In genomic region chr15:70033529-70034140, GRCh38 we compare ENCODE assay signal across 12 cellular contexts.
DNase-seq lines count a peak whose midpoint lies in the region; ATAC-seq and TF ChIP-seq lines count a peak whose summit lies in the region.
"Had no signal": no experiment of that assay in that cellular context is flagged by ENCODE, and none has a peak within 500 bp of the region (broad histone marks: within the 10 kb centered on the region; RNA-seq: fewer than 3 reads in every experiment).

No MANE protein-coding gene starts in this region.

- peaks cover 0 to 4% (median 0%) of the 10 kb centered on the region in 7 donors for H3K4me1 Mint-ChIP-seq in naive thymus-derived CD4-positive, alpha-beta T cell
- H3K4me1 Mint-ChIP-seq: activated CD4-positive, alpha-beta T cell treated with anti-CD3 and anti-CD28 coated beads for 36 hours had no signal

- intact Hi-C loops in left ventricle myocardium inferior (cut with micrococcal nuclease), result no loop called here
- intact Hi-C loops in Right ventricle myocardium inferior (cut with DNase I), result no loop called here
- intact Hi-C loops in naive thymus-derived CD4-positive, alpha-beta T cell (cut with micrococcal nuclease), result no loop called here

- H3K9me3 Mint-ChIP-seq in naive thymus-derived CD4-positive, alpha-beta T cell, result no peaks in the 10 kb centered on the region

- peaks cover 0 to 13% (median 0%) of the 10 kb centered on the region in 5 donors for H3K27me3 Mint-ChIP-seq in naive thymus-derived CD4-positive, alpha-beta T cell
- H3K27me3 Mint-ChIP-seq: activated CD4-positive, alpha-beta T cell treated with anti-CD3 and anti-CD28 coated beads for 36 hours had no signal

- peaks cover 8% of the 10 kb centered on the region for H3K4me1 ChIP-seq in left ventricle myocardium inferior
- no peaks in the 10 kb centered on the region for H3K4me1 ChIP-seq in naive thymus-derived CD4-positive, alpha-beta T cell (ENCODE audit: control insufficient read depth in 2 of 2, insufficient read depth in 2 of 2, low read length in 2 of 2)

- H3K27ac Mint-ChIP-seq in naive thymus-derived CD4-positive, alpha-beta T cell, result no peak overlapping the region
- H3K27ac Mint-ChIP-seq: activated CD4-positive, alpha-beta T cell treated with anti-CD3 and anti-CD28 coated beads for 36 hours had no signal

- peaks cover 0 to 5% (median 0%) of the 10 kb centered on the region in 5 donors for H3K36me3 Mint-ChIP-seq in naive thymus-derived CD4-positive, alpha-beta T cell

- H3K36me3 ChIP-seq in left ventricle myocardium inferior, result no peaks in the 10 kb centered on the region
- H3K36me3 ChIP-seq in naive thymus-derived CD4-positive, alpha-beta T cell (ENCODE audit: control insufficient read depth in 2 of 3, insufficient read depth in 3 of 3, low read length in 3 of 3), result no peaks in the 10 kb centered on the region
- H3K36me3 ChIP-seq: BLaER1 treated with 17β-estradiol and CSF1 and Interleukin-3, amounts not matched to agents 10 nM and 100 nM had no signal

- TF ChIP-seq CTCF in left ventricle myocardium inferior (IDR thresholded peaks at IDR 0.05; ENCODE audit: borderline replicate concordance), result no peak
- TF ChIP-seq CTCF in RWPE1 (conservative IDR thresholded peaks at IDR 0.05; ENCODE audit: low read depth), result no peak
- no peak for TF ChIP-seq CTCF in GM20000 (IDR thresholded peaks at IDR 0.05; ENCODE audit: extremely low read depth, missing control alignments)

- CTCF ChIA-PET in RWPE1 (lab: Yijun Ruan, JAX), result interaction anchor here (0.6 kb wide), 1 partner anchor 400 kb away, joined by 4 read pairs; no protein-coding TSS in a partner anchor
- CTCF ChIA-PET in naive thymus-derived CD4-positive, alpha-beta T cell (lab: Charles Lee), result no interaction called here

- no peaks in the 10 kb centered on the region for H3K9me3 ChIP-seq in left ventricle myocardium inferior (replicated peaks)
- no peaks in the 10 kb centered on the region for H3K9me3 ChIP-seq in naive thymus-derived CD4-positive, alpha-beta T cell (ENCODE audit: control insufficient read depth in 2 of 3, low read length in 3 of 3)
- H3K9me3 ChIP-seq: BLaER1 treated with 17β-estradiol and CSF1 and Interleukin-3, amounts not matched to agents 10 nM and 100 nM had no signal

- POLR2A ChIA-PET in RWPE1 (lab: Yijun Ruan, JAX; ENCODE audit: low non-redundant PET), result no interaction called here
- POLR2A ChIA-PET in naive thymus-derived CD4-positive, alpha-beta T cell (lab: Charles Lee), result no interaction called here

- H3K27ac ChIP-seq in left ventricle myocardium inferior (replicated peaks), result no peak overlapping the region
- no peak overlapping the region for H3K27ac ChIP-seq in RWPE1
- H3K27ac ChIP-seq in naive thymus-derived CD4-positive, alpha-beta T cell (ENCODE audit: low read depth, low read length), result no peak overlapping the region
- H3K27ac ChIP-seq: BLaER1 treated with 17β-estradiol and CSF1 and Interleukin-3, amounts not matched to agents 10 nM and 100 nM had no signal

- DNase-seq in left ventricle myocardium inferior (no peak), Right ventricle myocardium inferior (ENCODE audit: missing footprints) (no peak), RWPE1 (ENCODE audit: low spot score) (peak; percentile 51), iris pigment epithelial cell (ENCODE audit: low read depth) (peak; percentile 31), NCI-H2107 (lab: John Stamatoyannopoulos, UW) (no peak), GM20000 (ENCODE audit: low spot score) (no peak)
- DNase-seq in naive thymus-derived CD4-positive, alpha-beta T cell, result no peak
- DNase-seq: activated CD4-positive, alpha-beta T cell treated with anti-CD3 and anti-CD28 coated beads for 36 hours; islet precursor cell; NCI-H226 had no signal

- H3K4me3 Mint-ChIP-seq in naive thymus-derived CD4-positive, alpha-beta T cell, result no peak overlapping the region
- H3K4me3 Mint-ChIP-seq: activated CD4-positive, alpha-beta T cell treated with anti-CD3 and anti-CD28 coated beads for 36 hours had no signal

- no peak for ATAC-seq in Right ventricle myocardium inferior
- ATAC-seq in GM21381 (IDR thresholded peaks at IDR 0.05; ENCODE audit: unreplicated experiment), result no peak
- no peak for ATAC-seq in naive thymus-derived CD4-positive, alpha-beta T cell
- ATAC-seq: activated CD4-positive, alpha-beta T cell treated with anti-CD3 and anti-CD28 coated beads for 36 hours had no signal

- peak overlapping the region; percentile 29 for H3K4me3 ChIP-seq in left ventricle myocardium inferior
- no peak overlapping the region for H3K4me3 ChIP-seq in naive thymus-derived CD4-positive, alpha-beta T cell (ENCODE audit: low read length)
- H3K4me3 ChIP-seq: BLaER1 treated with 17β-estradiol and CSF1 and Interleukin-3, amounts not matched to agents 10 nM and 100 nM had no signal

- H3K27me3 ChIP-seq in left ventricle myocardium inferior (ENCODE audit: low read depth), result peaks cover 94% of the 10 kb centered on the region
- no peaks in the 10 kb centered on the region for H3K27me3 ChIP-seq in naive thymus-derived CD4-positive, alpha-beta T cell (ENCODE audit: control insufficient read depth in 2 of 2, insufficient read depth in 2 of 2, low read length in 2 of 2)
- H3K27me3 ChIP-seq: BLaER1 treated with 17β-estradiol and CSF1 and Interleukin-3, amounts not matched to agents 10 nM and 100 nM had no signal

Comparison
In these comparisons a context has a peak if more than half of its experiments do, and no peak if none do; other contexts are left out.
1. DNase-seq: peak in RWPE1 (single experiment) and iris pigment epithelial cell (single experiment); none in left ventricle myocardium inferior (single experiment), Right ventricle myocardium inferior (single experiment), NCI-H2107 (single experiment), GM20000 (single experiment) and naive thymus-derived CD4-positive, alpha-beta T cell (0 of 9).